9 cellular contexts compared by ENCODE assay signal in genomic region chr16:19138601-19139000, GRCh38. TPM values are rescaled to one million over a fixed set of nuclear protein-coding genes. Genes with fewer than 3 reads are reported as not detected.
DNase-seq lines count a peak whose midpoint lies in the region; ATAC-seq and TF ChIP-seq lines count a peak whose summit lies in the region.
"Had no signal": no experiment of that assay in that cellular context is flagged by ENCODE, and none has a peak within 500 bp of the region (broad histone marks: within the 10 kb centered on the region; RNA-seq: fewer than 3 reads in every experiment).

No MANE protein-coding gene starts in this region.

- no peaks in the 10 kb centered on the region for H3K79me2 ChIP-seq in osteoblast (ENCODE audit: insufficient read depth, low read length)

- no peaks in the 10 kb centered on the region for H3K36me3 Mint-ChIP-seq in WTC11

- no peak for TF ChIP-seq CTCF in osteoblast (IDR thresholded peaks at IDR 0.05; ENCODE audit: extremely low read depth, low read depth, low read length)
- TF ChIP-seq CTCF in WTC11 (IDR thresholded peaks at IDR 0.05) = no peak

- H3K4me1 Mint-ChIP-seq in WTC11 = peaks cover 19% of the 10 kb centered on the region

- H3K4me1 ChIP-seq in osteoblast (ENCODE audit: insufficient read depth, low read length) = peaks cover 14% of the 10 kb centered on the region

- H3K9me3 Mint-ChIP-seq in WTC11 = no peaks in the 10 kb centered on the region

- H3K4me3 ChIP-seq in osteoblast (ENCODE audit: insufficient read depth, low read length) (no peak overlapping the region), H7 (ENCODE audit: insufficient read depth, low read depth, low read length) (no peak overlapping the region)

- H3K27me3 Mint-ChIP-seq in WTC11 (ENCODE audit: low read depth) = no peaks in the 10 kb centered on the region

- CTCF ChIA-PET in WTC11 (lab: Charles Lee) = interaction anchor here (0.9 to 3.0 kb wide), 4 partner anchors 25 to 53 kb away, joined by 3 to 11 read pairs (median 5); partner anchors contain the start of gene ITPRIPL2

- no peak overlapping the region for H3K27ac ChIP-seq in osteoblast (ENCODE audit: low read depth, low read length)

- H3K9me3 ChIP-seq in osteoblast (ENCODE audit: low read depth, low read length) = no peaks in the 10 kb centered on the region

- no peak overlapping the region for H3K27ac Mint-ChIP-seq in WTC11

- DNase-seq in DMS153 (lab: John Stamatoyannopoulos, UW) (peak; percentile 96), NCI-H460 (ENCODE audit: extremely low read depth, low read depth) (peak; percentile 72), osteoblast (ENCODE audit: insufficient read length, low spot score, missing footprints) (peak; percentile 58), WTC11 (ENCODE audit: low spot score) (no peak), NCI-H526 treated with DMSO at 0.1 percent for 48 hours (lab: John Stamatoyannopoulos, UW) (no peak), H7 (no peak)
- DNase-seq: Karpas-422 had no signal

- H3K27me3 ChIP-seq in osteoblast (ENCODE audit: insufficient read depth, low read length) (no peaks in the 10 kb centered on the region), H7 (ENCODE audit: control insufficient read depth, insufficient read depth, low read length) (no peaks in the 10 kb centered on the region)

- ATAC-seq in esophagus mucosa = peak; percentile 72
- ATAC-seq in WTC11 = no peak
- no peak for ATAC-seq in GM21381 (IDR thresholded peaks at IDR 0.05; ENCODE audit: unreplicated experiment)

- H2AFZ ChIP-seq in osteoblast (ENCODE audit: low read length) = peak overlapping the region; percentile 65

- no peaks in the 10 kb centered on the region for H4K20me1 ChIP-seq in osteoblast (ENCODE audit: insufficient read depth, low read length)

- no peak overlapping the region for H3K4me2 ChIP-seq in osteoblast (ENCODE audit: insufficient read depth, low read length)

- no peaks in the 10 kb centered on the region for H3K36me3 ChIP-seq in osteoblast (ENCODE audit: insufficient read depth, low read length)
- no peaks in the 10 kb centered on the region for H3K36me3 ChIP-seq in H7 (replicated peaks; ENCODE audit: control insufficient read depth, insufficient read depth, low read length)

- no peak overlapping the region for H3K4me3 Mint-ChIP-seq in WTC11

- POLR2A ChIA-PET in WTC11 (lab: Charles Lee) = interaction anchor here (1.9 kb wide), 1 partner anchor 8 kb away, joined by 4 read pairs; no protein-coding TSS in a partner anchor

TF ChIP-seq in WTC11, 78 proteins besides CTCF, POLR2A, EP300 and RAD21:
- no peak for TF ChIP-seq ZNF263 (CRISPR knock-in tag; IDR thresholded peaks at IDR 0.05; ENCODE audit: low read depth)
- no peak for TF ChIP-seq JUN (CRISPR knock-in tag; IDR thresholded peaks at IDR 0.05)
- TF ChIP-seq NR3C1 (CRISPR knock-in tag; conservative IDR thresholded peaks at IDR 0.05; ENCODE audit: low read depth) = no peak
- no peak for TF ChIP-seq ZNF423 (CRISPR knock-in tag; IDR thresholded peaks at IDR 0.05)
- TF ChIP-seq HMGA2 (CRISPR knock-in tag; IDR thresholded peaks at IDR 0.05) = no peak
- TF ChIP-seq NR2C2 (CRISPR knock-in tag; IDR thresholded peaks at IDR 0.05) = no peak

RNA-seq across cellular contexts. Expression of gene ITPRIPL2, which starts 24.8 kb away (rescaled TPM):
- 25.7 and 30.0 TPM in 2 replicates for total RNA-seq in NCI-H460 (2014; rRNA removed; shearing (Covaris generic))
- 40.1 and 40.4 TPM in 2 replicates for polyA plus RNA-seq in NCI-H460 (2014; cell fraction: nucleus; rRNA removed)
- total RNA-seq in esophagus mucosa (29.2 TPM), osteoblast (58.6 and 59.4 TPM in 2 replicates), WTC11 (2021) (5.3 to 7.1 TPM (median 6.6 TPM) in 3 replicates)
- total RNA-seq in H7 (2014; rRNA removed; shearing (Covaris generic)) = 3.4 and 5.5 TPM in 2 replicates

RNA-seq across cellular contexts. Expression of gene SYT17, which starts 29.4 kb away (rescaled TPM):
- total RNA-seq in NCI-H460 (2014; rRNA removed; shearing (Covaris generic)) = 2.0 and 4.1 TPM in 2 replicates
- polyA plus RNA-seq in NCI-H460 (2014; cell fraction: nucleus; rRNA removed) = 0.28 and 1.6 TPM in 2 replicates
- total RNA-seq in esophagus mucosa (2.0 TPM), osteoblast (under 0.01 and 0.29 TPM in 2 replicates), WTC11 (2021) (5.5 to 6.8 TPM (median 6.3 TPM) in 3 replicates)
- 1.9 and 5.3 TPM in 2 replicates for total RNA-seq in H7 (2014; rRNA removed; shearing (Covaris generic))

Comparison
In these comparisons a context has a peak if more than half of its experiments do, and no peak if none do; other contexts are left out.
1. DNase-seq: peak in DMS153 (single experiment), NCI-H460 (single experiment) and osteoblast (single experiment); none in WTC11 (single experiment), NCI-H526 treated with DMSO at 0.1 percent for 48 hours (single experiment) and H7 (single experiment).